Comparison of ENCODE assay signal across 8 cellular contexts in the genomic region with DNA sequence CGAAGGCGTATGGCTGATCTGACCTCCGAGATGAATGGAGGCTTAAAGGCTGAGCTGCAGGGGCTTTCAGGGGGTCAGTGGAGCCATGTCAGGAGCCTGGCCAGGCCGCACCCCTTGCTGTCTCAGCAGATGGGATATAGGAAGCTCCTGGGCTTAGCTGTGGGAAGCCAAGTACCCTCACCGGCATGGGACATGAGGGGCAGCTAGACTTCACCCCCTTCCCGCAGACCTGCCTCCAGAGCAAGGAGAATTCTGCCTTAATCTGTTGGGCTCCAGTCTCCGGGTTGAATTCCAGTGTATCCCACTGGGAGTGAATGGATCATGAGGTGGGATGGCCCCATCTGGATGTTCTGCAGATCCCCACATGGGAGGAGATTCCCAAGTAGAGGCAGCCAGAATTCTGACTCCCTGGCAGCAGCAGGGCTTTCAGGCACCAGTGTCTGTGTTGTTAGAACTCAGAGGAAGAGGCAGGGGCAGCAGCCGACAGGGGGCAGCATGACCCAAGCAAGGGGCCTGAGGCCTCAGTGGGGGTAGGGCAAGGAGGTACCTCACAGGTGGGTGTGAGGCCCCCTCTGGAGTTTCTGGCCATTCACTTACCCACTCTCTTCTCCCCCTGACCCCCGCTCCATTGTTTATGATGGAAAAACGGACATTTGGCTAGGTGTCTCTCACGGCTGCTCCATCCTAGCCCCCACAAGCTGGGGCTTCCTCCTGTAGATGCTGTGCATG. TPM values are rescaled to one million over a fixed set of nuclear protein-coding genes. Genes with fewer than 3 reads are reported as not detected.
DNase-seq lines count a peak whose midpoint lies in the region; TF ChIP-seq lines count a peak whose summit lies in the region.

No MANE protein-coding gene starts in this region.

- H3K4me3 ChIP-seq in GM12864 (ENCODE audit: low read depth, low read length), result no peak overlapping the region

- H3K4me3 Mint-ChIP-seq in endothelial cell (ENCODE audit: unreplicated experiment) (peak overlapping the region; percentile 51), osteocyte (ENCODE audit: unreplicated experiment) (no peak overlapping the region), type B pancreatic cell (no peak overlapping the region)

- no peaks in the 10 kb centered on the region for H3K4me1 Mint-ChIP-seq in endothelial cell (ENCODE audit: unreplicated experiment)
- no peaks in the 10 kb centered on the region for H3K4me1 Mint-ChIP-seq in osteocyte (ENCODE audit: unreplicated experiment)
- H3K4me1 Mint-ChIP-seq in type B pancreatic cell (ENCODE audit: unreplicated experiment), result peaks cover 5% of the 10 kb centered on the region

- H3K9me3 Mint-ChIP-seq in endothelial cell (ENCODE audit: unreplicated experiment) (no peaks in the 10 kb centered on the region), osteocyte (ENCODE audit: unreplicated experiment) (no peaks in the 10 kb centered on the region), type B pancreatic cell (no peaks in the 10 kb centered on the region)

- peak; percentile 89 for TF ChIP-seq CTCF in GM12864 (IDR thresholded peaks at IDR 0.05; ENCODE audit: low read depth, low read length, missing control alignments)
- peak; percentile 59 for TF ChIP-seq CTCF in endothelial cell (IDR thresholded peaks at IDR 0.05; ENCODE audit: unreplicated experiment)
- peak; percentile 60 for TF ChIP-seq CTCF in osteocyte (IDR thresholded peaks at IDR 0.05)
- TF ChIP-seq CTCF in type B pancreatic cell (conservative IDR thresholded peaks at IDR 0.05), result peak; percentile 71

- peaks cover 17% of the 10 kb centered on the region for H3K36me3 Mint-ChIP-seq in endothelial cell (ENCODE audit: low read depth, unreplicated experiment)
- peaks cover 17% of the 10 kb centered on the region for H3K36me3 Mint-ChIP-seq in osteocyte (ENCODE audit: unreplicated experiment)
- peaks cover 7% of the 10 kb centered on the region for H3K36me3 Mint-ChIP-seq in type B pancreatic cell

- DNase-seq in GM12864 (ENCODE audit: low read depth) (no peak), NCI-H1092 treated with DMSO at 0.1 percent for 48 hours (lab: John Stamatoyannopoulos, UW) (peak; percentile 6), endothelial cell (ENCODE audit: low spot score) (peak; percentile 74), osteocyte (ENCODE audit: extremely low spot score, unreplicated experiment) (no peak), type B pancreatic cell (ENCODE audit: extremely low spot score, unreplicated experiment) (no peak), dedifferentiated amniotic fluid mesenchymal stem cell (ENCODE audit: extremely low spot score) (no peak), RKO (ENCODE audit: low spot score) (no peak)
- DNase-seq in activated CD8-positive, alpha-beta memory T cell treated with anti-CD3 and anti-CD28 coated beads for 1 hour (ENCODE audit: extremely low read depth in 1 of 2, low read depth in 1 of 2), result peak; percentile 44 to 68

- H3K27me3 Mint-ChIP-seq in endothelial cell (ENCODE audit: unreplicated experiment), result peaks cover 3% of the 10 kb centered on the region
- no peaks in the 10 kb centered on the region for H3K27me3 Mint-ChIP-seq in osteocyte (ENCODE audit: unreplicated experiment)
- H3K27me3 Mint-ChIP-seq in type B pancreatic cell, result no peaks in the 10 kb centered on the region

- no peak overlapping the region for H3K27ac Mint-ChIP-seq in endothelial cell (ENCODE audit: unreplicated experiment)
- no peak overlapping the region for H3K27ac Mint-ChIP-seq in osteocyte (ENCODE audit: unreplicated experiment)
- H3K27ac Mint-ChIP-seq in type B pancreatic cell, result no peak overlapping the region

RNA-seq across cellular contexts. Expression of a gene that starts 19.1 kb away (rescaled TPM):
- total RNA-seq in endothelial cell (ENCODE audit: unreplicated experiment) (76.4 TPM), osteocyte (32.2 and 32.8 TPM in 2 replicates), type B pancreatic cell (ENCODE audit: low replicate concordance) (61.1 and 195 TPM in 2 replicates)

RNA-seq across cellular contexts. Expression of a gene that starts 27.4 kb away (rescaled TPM):
- total RNA-seq in endothelial cell (ENCODE audit: unreplicated experiment) (0.33 TPM), osteocyte (0.51 and 1.6 TPM in 2 replicates), type B pancreatic cell (ENCODE audit: low replicate concordance) (0.97 TPM in 1 of 2 replicates, not detected in the other)

RNA-seq across cellular contexts. Expression of a gene that starts 36.5 kb away (rescaled TPM):
- total RNA-seq in endothelial cell (ENCODE audit: unreplicated experiment) (15.9 TPM), osteocyte (19.6 and 21.1 TPM in 2 replicates), type B pancreatic cell (ENCODE audit: low replicate concordance) (14.6 and 22.2 TPM in 2 replicates)

RNA-seq across cellular contexts. Expression of a gene that starts 36.8 kb away (rescaled TPM):
- 37.0 TPM for total RNA-seq in endothelial cell (ENCODE audit: unreplicated experiment)
- total RNA-seq in osteocyte, result 34.1 and 38.8 TPM in 2 replicates
- total RNA-seq in type B pancreatic cell (ENCODE audit: low replicate concordance), result 31.3 and 39.8 TPM in 2 replicates

Comparison
In these comparisons a context has a peak if more than half of its experiments do, and no peak if none do; other contexts are left out.
1. DNase-seq: peak in NCI-H1092 treated with DMSO at 0.1 percent for 48 hours (single experiment), activated CD8-positive, alpha-beta memory T cell treated with anti-CD3 and anti-CD28 coated beads for 1 hour (2 of 2) and endothelial cell (single experiment); none in GM12864 (single experiment), osteocyte (single experiment), type B pancreatic cell (single experiment), dedifferentiated amniotic fluid mesenchymal stem cell (single experiment) and RKO (single experiment).
2. Peak in every context shown above with its lines, with median percentiles within 50 percentile points of each other: CTCF ChIP-seq.